17 cellular contexts compared by ENCODE assay signal in genomic region chrX:17803449-17803848, GRCh38. TPM values are rescaled to one million over a fixed set of nuclear protein-coding genes. Genes with fewer than 3 reads are reported as not detected.
A peak's percentile ranks its signal among the peaks of the same experiment; 100 is the strongest.
DNase-seq lines count a peak whose midpoint lies in the region; ATAC-seq and TF ChIP-seq lines count a peak whose summit lies in the region.
"Had no signal": no experiment of that assay in that cellular context is flagged by ENCODE, and none has a peak within 500 bp of the region (broad histone marks: within the 10 kb centered on the region; RNA-seq: fewer than 3 reads in every experiment).

No MANE protein-coding gene starts in this region.

- no peak overlapping the region for H2BK15ac ChIP-seq in mesendoderm (replicated peaks; ENCODE audit: low read depth)

- H3K4ac ChIP-seq in mesendoderm (ENCODE audit: low read depth, low read length): no peak overlapping the region

- in situ Hi-C loops in GM23248 (cut with MboI): no loop called here

- no peaks in the 10 kb centered on the region for H3K79me1 ChIP-seq in mesendoderm (ENCODE audit: low read length)

- no peak overlapping the region for H2BK120ac ChIP-seq in mesendoderm (ENCODE audit: low read depth, low read length)

- H3K18ac ChIP-seq in mesendoderm (ENCODE audit: low read length): no peak overlapping the region

- H2BK5ac ChIP-seq in mesendoderm (ENCODE audit: low read length): no peak overlapping the region

- H3K4me1 ChIP-seq in thyroid gland: no peaks in the 10 kb centered on the region
- H3K4me1 ChIP-seq in GM23248 (ENCODE audit: insufficient read depth): no peaks in the 10 kb centered on the region
- H3K4me1 ChIP-seq in mesendoderm (ENCODE audit: control insufficient read depth, low read depth, low read length): no peaks in the 10 kb centered on the region
- H3K4me1 ChIP-seq in body of pancreas: no peaks in the 10 kb centered on the region
- H3K4me1 ChIP-seq: BLaER1, Caco-2 had no signal

- TF ChIP-seq CTCF in thyroid gland (IDR thresholded peaks at IDR 0.05) (no peak), body of pancreas (IDR thresholded peaks at IDR 0.05) (no peak)

- no peaks in the 10 kb centered on the region for H3K9me3 ChIP-seq in thyroid gland
- H3K9me3 ChIP-seq in GM23248 (ENCODE audit: low read depth): no peaks in the 10 kb centered on the region
- no peaks in the 10 kb centered on the region for H3K9me3 ChIP-seq in body of pancreas
- H3K9me3 ChIP-seq: BLaER1, Caco-2 had no signal

- H3K4me3 ChIP-seq in thyroid gland (replicated peaks in 1 of 3) (no peak overlapping the region), GM23248 (no peak overlapping the region), mesendoderm (ENCODE audit: low read length) (no peak overlapping the region), body of pancreas (no peak overlapping the region)
- H3K4me3 ChIP-seq: BLaER1, K562 had no signal

- no peaks in the 10 kb centered on the region for H3K27me3 ChIP-seq in thyroid gland
- no peaks in the 10 kb centered on the region for H3K27me3 ChIP-seq in GM23248 (replicated peaks; ENCODE audit: insufficient read depth)
- H3K27me3 ChIP-seq in mesendoderm (ENCODE audit: insufficient read depth, low read length, poor library complexity): no peaks in the 10 kb centered on the region
- H3K27me3 ChIP-seq in body of pancreas: no peaks in the 10 kb centered on the region

- H3K79me2 ChIP-seq in GM23248 (ENCODE audit: insufficient read depth) (no peaks in the 10 kb centered on the region), mesendoderm (ENCODE audit: control insufficient read depth, insufficient read depth, low read length) (no peaks in the 10 kb centered on the region)

- peak; percentile 8 for DNase-seq in HK-2 (ENCODE audit: unreplicated experiment)
- DNase-seq in astrocyte of the hippocampus (ENCODE audit: low read depth, low spot score): peak; percentile 20
- peak; percentile 79 for DNase-seq in kidney glomerular epithelial cell (lab: John Stamatoyannopoulos, UW)
- DNase-seq in thyroid gland: peak; percentile 10 to 12
- no peak for DNase-seq in GM23248
- DNase-seq in mesendoderm: no peak
- DNase-seq in body of pancreas: no peak
- DNase-seq: AML-193; Caco-2; CD8-positive, alpha-beta memory T cell; GF-D8; GOT3; HCEC 1CT; HFFc6 had no signal

- H3K4me2 ChIP-seq in GM23248 (ENCODE audit: unreplicated experiment) (no peak overlapping the region), mesendoderm (ENCODE audit: low read length) (no peak overlapping the region)
- H3K4me2 ChIP-seq: BLaER1 had no signal

- H4K8ac ChIP-seq in mesendoderm (ENCODE audit: low read depth, low read length): no peak overlapping the region

- H3K27ac ChIP-seq in thyroid gland (no peak overlapping the region), GM23248 (no peak overlapping the region), mesendoderm (ENCODE audit: low read depth, low read length) (no peak overlapping the region), body of pancreas (no peak overlapping the region)
- H3K27ac ChIP-seq: BLaER1 had no signal

- no peak overlapping the region for H3K56ac ChIP-seq in mesendoderm (ENCODE audit: low read length)

- 62 to 75% methylated on average over 4 of the region's 4 CpGs for WGBS in thyroid gland, 2 donors
- WGBS in GM23248 (ENCODE audit: low coverage in 1 of 2, low lambda C conversion rate in 2 of 2, missing lambda C conversion rate in 2 of 2), 2 experiments: 42 to 58% methylated on average over 4 of the region's 4 CpGs
- WGBS in mesendoderm (ENCODE audit: extremely low coverage, insufficient coverage, low lambda C conversion rate): no CpG with 5 or more reads among the region's 4 CpGs
- WGBS in body of pancreas, 2 donors: 82 to 83% methylated on average over 1 to 4 of the region's 4 CpGs

- no peak overlapping the region for H2AFZ ChIP-seq in GM23248

- no peak overlapping the region for H2AK5ac ChIP-seq in mesendoderm (ENCODE audit: low read length)

- H3K36me3 ChIP-seq in thyroid gland (peaks cover 0 to 4% of the 10 kb centered on the region in 2 donors), GM23248 (ENCODE audit: low read depth) (no peaks in the 10 kb centered on the region), mesendoderm (ENCODE audit: control insufficient read depth, insufficient read depth, low read length) (no peaks in the 10 kb centered on the region), body of pancreas (replicated peaks in 1 of 2; ENCODE audit: insufficient read depth in 1 of 2, low read depth in 2 of 2) (no peaks in the 10 kb centered on the region)
- H3K36me3 ChIP-seq: BLaER1 had no signal

- intact Hi-C loops in thyroid gland (cut with DNase I) (no loop called here), body of pancreas (cut with DNase I) (no loop called here)

- no peaks in the 10 kb centered on the region for H3F3A ChIP-seq in GM23248 (ENCODE audit: insufficient read depth)

- ATAC-seq in body of pancreas: no peak
- ATAC-seq: K562 had no signal

- no peaks in the 10 kb centered on the region for H3K9me2 ChIP-seq in GM23248 (ENCODE audit: insufficient read depth)

- H4K20me1 ChIP-seq in GM23248 (ENCODE audit: insufficient read depth): no peaks in the 10 kb centered on the region
- H4K20me1 ChIP-seq: BLaER1 had no signal

- H3K9ac ChIP-seq in GM23248 (no peak overlapping the region), mesendoderm (ENCODE audit: low read length) (no peak overlapping the region)
- H3K9ac ChIP-seq: BLaER1 had no signal

- no peak overlapping the region for H4K5ac ChIP-seq in mesendoderm (ENCODE audit: low read length)

- no peak overlapping the region for H3K23ac ChIP-seq in mesendoderm (ENCODE audit: low read length)

- TF ChIP-seq POLR2A in thyroid gland (IDR thresholded peaks at IDR 0.05) (no peak), body of pancreas (IDR thresholded peaks at IDR 0.05) (no peak)

RNA-seq across cellular contexts. Expression of gene RAI2, which starts 57.6 kb away (rescaled TPM):
- total RNA-seq in thyroid gland (10 to 100 TPM; 12.1 to 18.9 (median 12.8) TPM), body of pancreas (1 to 10 TPM; 4.9 to 8.6 TPM)
- not detected in 2 replicates for total RNA-seq in GM23248 (2014; rRNA removed; shearing (Covaris generic))
- polyA plus RNA-seq in GM23248 (2016; fragmentation: Nextera tagmentation; extraction: Ambion mirVana): not detected in 2 replicates
- polyA plus RNA-seq in mesendoderm (2013, experiment 1 of 2): 1.3 TPM
- 1.1 TPM for polyA plus RNA-seq in mesendoderm (2013, experiment 2 of 2)
- total RNA-seq: A673, HFFc6, K562 had no signal
- polyA plus RNA-seq: K562 had no signal

Comparison
In these comparisons a context has a peak if more than half of its experiments do, and no peak if none do; other contexts are left out.
1. DNase-seq: peak in HK-2 (single experiment), astrocyte of the hippocampus (single experiment), kidney glomerular epithelial cell (single experiment) and thyroid gland (2 of 2); none in GM23248 (single experiment), mesendoderm (single experiment) and body of pancreas (0 of 4).